In genomic region chr1:59046730-59047157, GRCh38 we compare ENCODE assay signal across 9 cellular contexts.
DNase-seq lines count a peak whose midpoint lies in the region; ATAC-seq, FAIRE-seq and TF ChIP-seq lines count a peak whose summit lies in the region.
"Had no signal": no experiment of that assay in that cellular context is flagged by ENCODE, and none has a peak within 500 bp of the region (broad histone marks: within the 10 kb centered on the region; RNA-seq: fewer than 3 reads in every experiment).

No MANE protein-coding gene starts in this region.

- FAIRE-seq in small intestine (lab: Jason Lieb, UNC) = no peak
- FAIRE-seq: bronchial epithelial cell had no signal

- peak overlapping the region; percentile 38 for H3K27ac ChIP-seq in CD4-positive, CD25-positive, alpha-beta regulatory T cell (ENCODE audit: insufficient read depth, low read length, poor library complexity, severe bottlenecking)
- peak overlapping the region; percentile 61 to 80 for H3K27ac ChIP-seq in small intestine (ENCODE audit: low read depth in 1 of 2, low read length in 1 of 2)
- peak overlapping the region in 2 of 4 donors; percentile 36 to 39 for H3K27ac ChIP-seq in sigmoid colon
- no peak overlapping the region for H3K27ac ChIP-seq in WERI-Rb-1

- H3K4me3 ChIP-seq in CD4-positive, CD25-positive, alpha-beta regulatory T cell (ENCODE audit: low read depth, low read length) = no peak overlapping the region
- H3K4me3 ChIP-seq in small intestine (ENCODE audit: low read depth in 1 of 2, low read length in 2 of 2) = no peak overlapping the region
- no peak overlapping the region for H3K4me3 ChIP-seq in sigmoid colon
- H3K4me3 ChIP-seq in WERI-Rb-1 (ENCODE audit: low read depth, low read length) = no peak overlapping the region

- no peaks in the 10 kb centered on the region for H3K27me3 ChIP-seq in CD4-positive, CD25-positive, alpha-beta regulatory T cell (ENCODE audit: control insufficient read depth, insufficient read depth, low read length)
- no peaks in the 10 kb centered on the region for H3K27me3 ChIP-seq in small intestine (ENCODE audit: control insufficient read depth in 2 of 2, insufficient read depth in 2 of 2, low read length in 2 of 2)
- H3K27me3 ChIP-seq in sigmoid colon = no peaks in the 10 kb centered on the region
- no peaks in the 10 kb centered on the region for H3K27me3 ChIP-seq in WERI-Rb-1 (ENCODE audit: insufficient read depth, low read depth, severe bottlenecking)

- no peaks in the 10 kb centered on the region for H3K9me3 ChIP-seq in CD4-positive, CD25-positive, alpha-beta regulatory T cell (ENCODE audit: control insufficient read depth in 2 of 2, low read length in 2 of 2)
- H3K9me3 ChIP-seq in small intestine (ENCODE audit: control insufficient read depth, low read depth) (no peaks in the 10 kb centered on the region), sigmoid colon (no peaks in the 10 kb centered on the region), WERI-Rb-1 (ENCODE audit: severe bottlenecking) (no peaks in the 10 kb centered on the region)

- TF ChIP-seq POLR2A in sigmoid colon (IDR thresholded peaks at IDR 0.05) = no peak

- H3K4me1 ChIP-seq in CD4-positive, CD25-positive, alpha-beta regulatory T cell (ENCODE audit: control insufficient read depth, insufficient read depth, low read length, poor library complexity, severe bottlenecking) = peaks cover 29% of the 10 kb centered on the region
- H3K4me1 ChIP-seq in small intestine (ENCODE audit: control insufficient read depth in 2 of 2, insufficient read depth in 1 of 2, low read depth in 1 of 2, low read length in 1 of 2) (peaks cover 4 to 22% of the 10 kb centered on the region in 2 donors), sigmoid colon (peaks cover 0 to 35% (median 29%) of the 10 kb centered on the region in 4 donors)

- WGBS in small intestine, 3 donors = 3 to 15% (median 15%) methylated on average over 2 of the region's 2 CpGs
- 8 to 15% methylated on average over 2 of the region's 2 CpGs for whole genome bisulfite sequencing in sigmoid colon, 2 donors

- H3K36me3 ChIP-seq in CD4-positive, CD25-positive, alpha-beta regulatory T cell (ENCODE audit: control insufficient read depth, insufficient read depth, low read length) = no peaks in the 10 kb centered on the region
- H3K36me3 ChIP-seq in small intestine (ENCODE audit: control insufficient read depth in 2 of 2, insufficient read depth in 2 of 2, low read length in 2 of 2) = no peaks in the 10 kb centered on the region
- no peaks in the 10 kb centered on the region for H3K36me3 ChIP-seq in sigmoid colon
- H3K36me3 ChIP-seq in WERI-Rb-1 = no peaks in the 10 kb centered on the region

- peaks cover 6% of the 10 kb centered on the region for H3K36me3 Mint-ChIP-seq in CD4-positive, CD25-positive, alpha-beta regulatory T cell

- H3K4me3 Mint-ChIP-seq in CD4-positive, CD25-positive, alpha-beta regulatory T cell = peak overlapping the region in 3 of 4 donors; percentile 18 to 38 (median 28)

- H3K27me3 Mint-ChIP-seq in CD4-positive, CD25-positive, alpha-beta regulatory T cell = no peaks in the 10 kb centered on the region

- DNase-seq in CD4-positive, CD25-positive, alpha-beta regulatory T cell = peak in 2 of 3 donors; percentile 30 to 86
- peak; percentile 5 for DNase-seq in activated T-helper 9 cell treated with anti-CD3 and anti-CD28 coated beads, Interleukin-2, amount 50 U/mL, for 16 hours (ENCODE audit: low read depth)
- peak; percentile 56 for DNase-seq in small intestine
- DNase-seq in AG08396 (ENCODE audit: low spot score) = no peak
- DNase-seq in sigmoid colon = no peak
- DNase-seq in WERI-Rb-1 = no peak

- peaks cover 0 to 2% (median 0%) of the 10 kb centered on the region in 7 donors for H3K9me3 Mint-ChIP-seq in CD4-positive, CD25-positive, alpha-beta regulatory T cell

- no peak for TF ChIP-seq EP300 in sigmoid colon (IDR thresholded peaks at IDR 0.05)

- peak overlapping the region; percentile 15 to 89 (median 84) for H3K27ac Mint-ChIP-seq in CD4-positive, CD25-positive, alpha-beta regulatory T cell

- H3K4me1 Mint-ChIP-seq in CD4-positive, CD25-positive, alpha-beta regulatory T cell = peaks cover 25 to 43% (median 31%) of the 10 kb centered on the region in 4 donors

- intact Hi-C loops in sigmoid colon (cut with DNase I) = loop anchor here (10.0 kb wide), 1 partner anchor 98 kb away; no protein-coding TSS in a partner anchor

- peak; percentile 79 to 83 for ATAC-seq in CD4-positive, CD25-positive, alpha-beta regulatory T cell (ENCODE audit: low read depth in 2 of 2)
- peak; percentile 94 for ATAC-seq in GM19455 (IDR thresholded peaks at IDR 0.05; ENCODE audit: unreplicated experiment)
- ATAC-seq in HG03469 (IDR thresholded peaks at IDR 0.05; ENCODE audit: unreplicated experiment) = peak; percentile 86

- TF ChIP-seq CTCF in sigmoid colon (IDR thresholded peaks at IDR 0.05) = no peak
- TF ChIP-seq CTCF in WERI-Rb-1 (IDR thresholded peaks at IDR 0.05; ENCODE audit: low read depth, low read length) = no peak

Comparison
In these comparisons a context has a peak if more than half of its experiments do, and no peak if none do; other contexts are left out.
1. DNase-seq: peak in CD4-positive, CD25-positive, alpha-beta regulatory T cell (2 of 3), activated T-helper 9 cell treated with anti-CD3 and anti-CD28 coated beads, Interleukin-2, amount 50 U/mL, for 16 hours (single experiment) and small intestine (single experiment); none in AG08396 (single experiment), sigmoid colon (single experiment) and WERI-Rb-1 (single experiment).
2. Peak in every context shown above with its lines, with median percentiles within 50 percentile points of each other: ATAC-seq.